1 cellular context compared by ENCODE assay signal in the genomic region with DNA sequence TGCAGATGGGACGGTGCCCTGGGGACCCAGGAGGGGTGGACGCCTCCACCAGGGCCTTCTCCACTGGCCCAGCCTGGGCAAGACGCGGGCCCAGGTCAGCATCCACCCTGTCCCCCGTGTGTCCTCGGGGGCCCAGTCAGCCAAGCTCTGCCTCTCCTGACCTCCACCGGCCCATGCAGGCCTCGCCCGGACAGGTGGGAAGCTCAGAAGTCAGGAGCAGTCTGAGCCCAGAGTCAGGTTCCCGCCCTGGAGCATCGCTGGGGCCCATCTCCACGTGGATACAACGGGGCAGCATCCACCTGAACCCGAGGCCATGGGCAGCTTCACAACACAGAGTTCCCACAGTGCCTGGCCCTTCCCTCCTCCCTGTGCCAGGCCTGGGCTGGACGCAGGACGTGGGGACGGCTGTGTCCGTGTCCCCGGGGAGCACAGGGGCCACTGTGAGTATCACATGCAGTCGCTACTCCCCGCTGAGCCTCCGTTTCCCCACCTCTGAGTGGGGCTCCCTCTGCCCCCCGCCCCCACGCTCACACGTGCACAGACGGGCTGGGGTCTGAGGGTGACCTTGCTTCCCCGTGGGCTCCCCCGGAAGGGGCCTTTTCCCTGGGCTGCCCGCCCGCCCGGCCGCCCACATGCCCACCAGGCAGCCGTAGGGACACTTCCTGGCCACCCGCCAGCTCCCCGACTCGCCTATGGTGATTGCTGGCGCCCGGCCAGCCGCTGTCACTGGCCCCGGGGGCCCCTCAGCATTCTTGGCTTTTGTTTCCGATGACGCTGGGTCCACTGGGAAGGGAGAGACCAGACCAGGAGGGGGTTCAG.
TF ChIP-seq lines count a peak whose summit lies in the region.

No MANE protein-coding gene starts in this region.

TF ChIP-seq in HEK293, 187 proteins besides CTCF, POLR2A, EP300 and RAD21 (continued from another document and continues in another):
- TF ChIP-seq, protein P1, sequence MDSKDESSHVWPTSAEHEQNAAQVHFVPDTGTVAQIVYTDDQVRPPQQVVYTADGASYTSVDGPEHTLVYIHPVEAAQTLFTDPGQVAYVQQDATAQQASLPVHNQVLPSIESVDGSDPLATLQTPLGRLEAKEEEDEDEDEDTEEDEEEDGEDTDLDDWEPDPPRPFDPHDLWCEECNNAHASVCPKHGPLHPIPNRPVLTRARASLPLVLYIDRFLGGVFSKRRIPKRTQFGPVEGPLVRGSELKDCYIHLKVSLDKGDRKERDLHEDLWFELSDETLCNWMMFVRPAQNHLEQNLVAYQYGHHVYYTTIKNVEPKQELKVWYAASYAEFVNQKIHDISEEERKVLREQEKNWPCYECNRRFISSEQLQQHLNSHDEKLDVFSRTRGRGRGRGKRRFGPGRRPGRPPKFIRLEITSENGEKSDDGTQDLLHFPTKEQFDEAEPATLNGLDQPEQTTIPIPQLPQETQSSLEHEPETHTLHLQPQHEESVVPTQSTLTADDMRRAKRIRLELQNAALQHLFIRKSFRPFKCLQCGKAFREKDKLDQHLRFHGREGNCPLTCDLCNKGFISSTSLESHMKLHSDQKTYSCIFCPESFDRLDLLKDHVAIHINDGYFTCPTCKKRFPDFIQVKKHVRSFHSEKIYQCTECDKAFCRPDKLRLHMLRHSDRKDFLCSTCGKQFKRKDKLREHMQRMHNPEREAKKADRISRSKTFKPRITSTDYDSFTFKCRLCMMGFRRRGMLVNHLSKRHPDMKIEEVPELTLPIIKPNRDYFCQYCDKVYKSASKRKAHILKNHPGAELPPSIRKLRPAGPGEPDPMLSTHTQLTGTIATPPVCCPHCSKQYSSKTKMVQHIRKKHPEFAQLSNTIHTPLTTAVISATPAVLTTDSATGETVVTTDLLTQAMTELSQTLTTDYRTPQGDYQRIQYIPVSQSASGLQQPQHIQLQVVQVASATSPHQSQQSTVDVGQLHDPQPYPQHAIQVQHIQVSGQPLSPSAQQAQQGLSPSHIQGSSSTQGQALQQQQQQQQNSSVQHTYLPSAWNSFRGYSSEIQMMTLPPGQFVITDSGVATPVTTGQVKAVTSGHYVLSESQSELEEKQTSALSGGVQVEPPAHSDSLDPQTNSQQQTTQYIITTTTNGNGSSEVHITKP (tag by site-specific recombination; IDR thresholded peaks at IDR 0.05), result no peak
- TF ChIP-seq ZFP69B (tag by site-specific recombination; IDR thresholded peaks at IDR 0.05) (peak; percentile 94), ZNF239 (tag by site-specific recombination; IDR thresholded peaks at IDR 0.05) (no peak), ZNF266 (tag by site-specific recombination; IDR thresholded peaks at IDR 0.05; ENCODE audit: low read depth) (no peak), ZNF658 (tag by site-specific recombination; IDR thresholded peaks at IDR 0.05) (no peak), ZNF660 (tag by site-specific recombination; IDR thresholded peaks at IDR 0.05) (no peak; the same call in 1 of the 2 replicates), ZNF664 (tag by site-specific recombination; IDR thresholded peaks at IDR 0.05) (no peak), ZNF791 (tag by site-specific recombination; IDR thresholded peaks at IDR 0.05) (no peak), ZNF112 (tag by site-specific recombination; IDR thresholded peaks at IDR 0.05) (no peak), ZNF138 (tag by site-specific recombination; IDR thresholded peaks at IDR 0.05; ENCODE audit: borderline replicate concordance) (no peak), KLF1 (tag by site-specific recombination; IDR thresholded peaks at IDR 0.05) (no peak), ZNF341 (tag by site-specific recombination; IDR thresholded peaks at IDR 0.05; ENCODE audit: low read depth) (peak; percentile 75), ZBTB48 (tag by site-specific recombination; IDR thresholded peaks at IDR 0.05) (peak; percentile 75), ZNF560 (tag by site-specific recombination; IDR thresholded peaks at IDR 0.05; ENCODE audit: borderline replicate concordance) (no peak), REPIN1 (tag by site-specific recombination; IDR thresholded peaks at IDR 0.05; ENCODE audit: low read depth) (no peak), ZNF292 (tag by site-specific recombination; IDR thresholded peaks at IDR 0.05; ENCODE audit: borderline replicate concordance, low read depth) (no peak), HOXA7 (CRISPR knock-in tag; IDR thresholded peaks at IDR 0.05; ENCODE audit: borderline replicate concordance) (no peak), HOXD13 (CRISPR knock-in tag; IDR thresholded peaks at IDR 0.05; ENCODE audit: borderline replicate concordance) (no peak), MZF1 (tag by site-specific recombination; IDR thresholded peaks at IDR 0.05; ENCODE audit: borderline replicate concordance) (no peak), ZNF521 (tag by site-specific recombination; IDR thresholded peaks at IDR 0.05) (no peak), ZNF24 (tag by site-specific recombination; IDR thresholded peaks at IDR 0.05) (no peak), KLF16 (tag by site-specific recombination; IDR thresholded peaks at IDR 0.05) (0 out of 2 replicates have a peak, but pooled peaks have one; percentile 38), ZNF202 (tag by site-specific recombination; IDR thresholded peaks at IDR 0.05; ENCODE audit: borderline replicate concordance) (no peak), ZBTB7A (tag by site-specific recombination; IDR thresholded peaks at IDR 0.05; ENCODE audit: low read depth) (0 out of 2 replicates have a peak, but pooled peaks have one; percentile 42), ZNF555 (tag by site-specific recombination; conservative IDR thresholded peaks at IDR 0.05) (no peak), ZNF837 (tag by site-specific recombination; IDR thresholded peaks at IDR 0.05) (no peak), ZNF529 (tag by site-specific recombination; IDR thresholded peaks at IDR 0.05; ENCODE audit: insufficient replicate concordance) (no peak), ZNF510 (tag by site-specific recombination; IDR thresholded peaks at IDR 0.05; ENCODE audit: insufficient replicate concordance) (no peak), ZNF426 (tag by site-specific recombination; IDR thresholded peaks at IDR 0.05) (no peak), ZNF132 (tag by site-specific recombination; IDR thresholded peaks at IDR 0.05; ENCODE audit: borderline replicate concordance) (no peak), ZNF501 (tag by site-specific recombination; IDR thresholded peaks at IDR 0.05) (no peak), ZNF2 (tag by site-specific recombination; IDR thresholded peaks at IDR 0.05) (no peak)
- TF ChIP-seq, protein P2, sequence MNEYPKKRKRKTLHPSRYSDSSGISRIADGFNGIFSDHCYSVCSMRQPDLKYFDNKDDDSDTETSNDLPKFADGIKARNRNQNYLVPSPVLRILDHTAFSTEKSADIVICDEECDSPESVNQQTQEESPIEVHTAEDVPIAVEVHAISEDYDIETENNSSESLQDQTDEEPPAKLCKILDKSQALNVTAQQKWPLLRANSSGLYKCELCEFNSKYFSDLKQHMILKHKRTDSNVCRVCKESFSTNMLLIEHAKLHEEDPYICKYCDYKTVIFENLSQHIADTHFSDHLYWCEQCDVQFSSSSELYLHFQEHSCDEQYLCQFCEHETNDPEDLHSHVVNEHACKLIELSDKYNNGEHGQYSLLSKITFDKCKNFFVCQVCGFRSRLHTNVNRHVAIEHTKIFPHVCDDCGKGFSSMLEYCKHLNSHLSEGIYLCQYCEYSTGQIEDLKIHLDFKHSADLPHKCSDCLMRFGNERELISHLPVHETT (tag by site-specific recombination; IDR thresholded peaks at IDR 0.05), result no peak
- TF ChIP-seq, protein P3, sequence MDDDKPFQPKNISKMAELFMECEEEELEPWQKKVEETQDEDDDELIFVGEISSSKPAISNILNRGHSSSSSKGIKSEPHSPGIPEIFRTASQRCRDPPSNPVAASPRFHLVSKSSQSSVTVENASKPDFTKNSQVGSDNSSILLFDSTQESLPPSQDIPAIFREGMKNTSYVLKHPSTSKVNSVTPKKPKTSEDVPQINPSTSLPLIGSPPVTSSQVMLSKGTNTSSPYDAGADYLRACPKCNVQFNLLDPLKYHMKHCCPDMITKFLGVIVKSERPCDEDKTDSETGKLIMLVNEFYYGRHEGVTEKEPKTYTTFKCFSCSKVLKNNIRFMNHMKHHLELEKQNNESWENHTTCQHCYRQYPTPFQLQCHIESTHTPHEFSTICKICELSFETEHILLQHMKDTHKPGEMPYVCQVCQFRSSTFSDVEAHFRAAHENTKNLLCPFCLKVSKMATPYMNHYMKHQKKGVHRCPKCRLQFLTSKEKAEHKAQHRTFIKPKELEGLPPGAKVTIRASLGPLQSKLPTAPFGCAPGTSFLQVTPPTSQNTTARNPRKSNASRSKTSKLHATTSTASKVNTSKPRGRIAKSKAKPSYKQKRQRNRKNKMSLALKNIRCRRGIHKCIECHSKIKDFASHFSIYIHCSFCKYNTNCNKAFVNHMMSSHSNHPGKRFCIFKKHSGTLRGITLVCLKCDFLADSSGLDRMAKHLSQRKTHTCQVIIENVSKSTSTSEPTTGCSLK (tag by site-specific recombination; IDR thresholded peaks at IDR 0.05), result no peak
- TF ChIP-seq, protein P4, sequence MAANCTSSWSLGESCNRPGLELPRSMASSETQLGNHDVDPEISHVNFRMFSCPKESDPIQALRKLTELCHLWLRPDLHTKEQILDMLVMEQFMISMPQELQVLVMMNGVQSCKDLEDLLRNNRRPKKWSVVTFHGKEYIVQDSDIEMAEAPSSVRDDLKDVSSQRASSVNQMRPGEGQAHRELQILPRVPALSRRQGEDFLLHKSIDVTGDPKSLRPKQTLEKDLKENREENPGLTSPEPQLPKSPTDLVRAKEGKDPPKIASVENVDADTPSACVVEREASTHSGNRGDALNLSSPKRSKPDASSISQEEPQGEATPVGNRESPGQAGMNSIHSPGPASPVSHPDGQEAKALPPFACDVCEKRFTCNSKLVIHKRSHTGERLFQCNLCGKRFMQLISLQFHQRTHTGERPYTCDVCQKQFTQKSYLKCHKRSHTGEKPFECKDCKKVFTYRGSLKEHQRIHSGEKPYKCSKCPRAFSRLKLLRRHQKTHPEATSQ (tag by site-specific recombination; IDR thresholded peaks at IDR 0.05), result no peak
- TF ChIP-seq, protein P5, sequence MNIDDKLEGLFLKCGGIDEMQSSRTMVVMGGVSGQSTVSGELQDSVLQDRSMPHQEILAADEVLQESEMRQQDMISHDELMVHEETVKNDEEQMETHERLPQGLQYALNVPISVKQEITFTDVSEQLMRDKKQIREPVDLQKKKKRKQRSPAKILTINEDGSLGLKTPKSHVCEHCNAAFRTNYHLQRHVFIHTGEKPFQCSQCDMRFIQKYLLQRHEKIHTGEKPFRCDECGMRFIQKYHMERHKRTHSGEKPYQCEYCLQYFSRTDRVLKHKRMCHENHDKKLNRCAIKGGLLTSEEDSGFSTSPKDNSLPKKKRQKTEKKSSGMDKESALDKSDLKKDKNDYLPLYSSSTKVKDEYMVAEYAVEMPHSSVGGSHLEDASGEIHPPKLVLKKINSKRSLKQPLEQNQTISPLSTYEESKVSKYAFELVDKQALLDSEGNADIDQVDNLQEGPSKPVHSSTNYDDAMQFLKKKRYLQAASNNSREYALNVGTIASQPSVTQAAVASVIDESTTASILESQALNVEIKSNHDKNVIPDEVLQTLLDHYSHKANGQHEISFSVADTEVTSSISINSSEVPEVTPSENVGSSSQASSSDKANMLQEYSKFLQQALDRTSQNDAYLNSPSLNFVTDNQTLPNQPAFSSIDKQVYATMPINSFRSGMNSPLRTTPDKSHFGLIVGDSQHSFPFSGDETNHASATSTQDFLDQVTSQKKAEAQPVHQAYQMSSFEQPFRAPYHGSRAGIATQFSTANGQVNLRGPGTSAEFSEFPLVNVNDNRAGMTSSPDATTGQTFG (tag by site-specific recombination; IDR thresholded peaks at IDR 0.05; ENCODE audit: borderline replicate concordance), result no peak
- TF ChIP-seq, protein P6, sequence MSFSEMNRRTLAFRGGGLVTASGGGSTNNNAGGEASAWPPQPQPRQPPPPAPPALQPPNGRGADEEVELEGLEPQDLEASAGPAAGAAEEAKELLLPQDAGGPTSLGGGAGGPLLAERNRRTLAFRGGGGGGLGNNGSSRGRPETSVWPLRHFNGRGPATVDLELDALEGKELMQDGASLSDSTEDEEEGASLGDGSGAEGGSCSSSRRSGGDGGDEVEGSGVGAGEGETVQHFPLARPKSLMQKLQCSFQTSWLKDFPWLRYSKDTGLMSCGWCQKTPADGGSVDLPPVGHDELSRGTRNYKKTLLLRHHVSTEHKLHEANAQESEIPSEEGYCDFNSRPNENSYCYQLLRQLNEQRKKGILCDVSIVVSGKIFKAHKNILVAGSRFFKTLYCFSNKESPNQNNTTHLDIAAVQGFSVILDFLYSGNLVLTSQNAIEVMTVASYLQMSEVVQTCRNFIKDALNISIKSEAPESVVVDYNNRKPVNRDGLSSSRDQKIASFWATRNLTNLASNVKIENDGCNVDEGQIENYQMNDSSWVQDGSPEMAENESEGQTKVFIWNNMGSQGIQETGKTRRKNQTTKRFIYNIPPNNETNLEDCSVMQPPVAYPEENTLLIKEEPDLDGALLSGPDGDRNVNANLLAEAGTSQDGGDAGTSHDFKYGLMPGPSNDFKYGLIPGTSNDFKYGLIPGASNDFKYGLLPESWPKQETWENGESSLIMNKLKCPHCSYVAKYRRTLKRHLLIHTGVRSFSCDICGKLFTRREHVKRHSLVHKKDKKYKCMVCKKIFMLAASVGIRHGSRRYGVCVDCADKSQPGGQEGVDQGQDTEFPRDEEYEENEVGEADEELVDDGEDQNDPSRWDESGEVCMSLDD (tag by site-specific recombination; IDR thresholded peaks at IDR 0.05), result peak; percentile 82
- TF ChIP-seq, protein P7, sequence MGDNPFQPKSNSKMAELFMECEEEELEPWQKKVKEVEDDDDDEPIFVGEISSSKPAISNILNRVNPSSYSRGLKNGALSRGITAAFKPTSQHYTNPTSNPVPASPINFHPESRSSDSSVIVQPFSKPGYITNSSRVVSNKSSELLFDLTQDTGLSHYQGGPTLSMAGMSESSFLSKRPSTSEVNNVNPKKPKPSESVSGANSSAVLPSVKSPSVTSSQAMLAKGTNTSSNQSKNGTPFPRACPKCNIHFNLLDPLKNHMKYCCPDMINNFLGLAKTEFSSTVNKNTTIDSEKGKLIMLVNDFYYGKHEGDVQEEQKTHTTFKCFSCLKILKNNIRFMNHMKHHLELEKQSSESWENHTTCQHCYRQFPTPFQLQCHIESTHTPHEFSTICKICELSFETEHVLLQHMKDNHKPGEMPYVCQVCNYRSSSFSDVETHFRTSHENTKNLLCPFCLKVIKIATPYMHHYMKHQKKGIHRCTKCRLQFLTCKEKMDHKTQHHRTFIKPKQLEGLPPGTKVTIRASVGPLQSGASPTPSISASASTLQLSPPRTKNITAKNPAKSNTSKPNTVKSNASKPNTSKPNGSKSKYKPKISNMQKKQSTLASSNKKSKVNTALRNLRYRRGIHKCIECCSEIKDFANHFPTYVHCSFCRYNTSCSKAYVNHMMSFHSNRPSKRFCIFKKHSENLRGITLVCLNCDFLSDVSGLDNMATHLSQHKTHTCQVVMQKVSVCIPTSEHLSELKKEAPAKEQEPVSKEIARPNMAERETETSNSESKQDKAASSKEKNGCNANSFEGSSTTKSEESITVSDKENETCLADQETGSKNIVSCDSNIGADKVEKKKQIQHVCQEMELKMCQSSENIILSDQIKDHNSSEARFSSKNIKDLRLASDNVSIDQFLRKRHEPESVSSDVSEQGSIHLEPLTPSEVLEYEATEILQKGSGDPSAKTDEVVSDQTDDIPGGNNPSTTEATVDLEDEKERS (tag by site-specific recombination; IDR thresholded peaks at IDR 0.05), result no peak
- TF ChIP-seq, protein P8, sequence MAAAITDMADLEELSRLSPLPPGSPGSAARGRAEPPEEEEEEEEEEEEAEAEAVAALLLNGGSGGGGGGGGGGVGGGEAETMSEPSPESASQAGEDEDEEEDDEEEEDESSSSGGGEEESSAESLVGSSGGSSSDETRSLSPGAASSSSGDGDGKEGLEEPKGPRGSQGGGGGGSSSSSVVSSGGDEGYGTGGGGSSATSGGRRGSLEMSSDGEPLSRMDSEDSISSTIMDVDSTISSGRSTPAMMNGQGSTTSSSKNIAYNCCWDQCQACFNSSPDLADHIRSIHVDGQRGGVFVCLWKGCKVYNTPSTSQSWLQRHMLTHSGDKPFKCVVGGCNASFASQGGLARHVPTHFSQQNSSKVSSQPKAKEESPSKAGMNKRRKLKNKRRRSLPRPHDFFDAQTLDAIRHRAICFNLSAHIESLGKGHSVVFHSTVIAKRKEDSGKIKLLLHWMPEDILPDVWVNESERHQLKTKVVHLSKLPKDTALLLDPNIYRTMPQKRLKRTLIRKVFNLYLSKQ (tag by site-specific recombination; IDR thresholded peaks at IDR 0.05; ENCODE audit: borderline replicate concordance), result no peak
